Comparison of ENCODE assay signal across 18 cellular contexts in the genomic region with DNA sequence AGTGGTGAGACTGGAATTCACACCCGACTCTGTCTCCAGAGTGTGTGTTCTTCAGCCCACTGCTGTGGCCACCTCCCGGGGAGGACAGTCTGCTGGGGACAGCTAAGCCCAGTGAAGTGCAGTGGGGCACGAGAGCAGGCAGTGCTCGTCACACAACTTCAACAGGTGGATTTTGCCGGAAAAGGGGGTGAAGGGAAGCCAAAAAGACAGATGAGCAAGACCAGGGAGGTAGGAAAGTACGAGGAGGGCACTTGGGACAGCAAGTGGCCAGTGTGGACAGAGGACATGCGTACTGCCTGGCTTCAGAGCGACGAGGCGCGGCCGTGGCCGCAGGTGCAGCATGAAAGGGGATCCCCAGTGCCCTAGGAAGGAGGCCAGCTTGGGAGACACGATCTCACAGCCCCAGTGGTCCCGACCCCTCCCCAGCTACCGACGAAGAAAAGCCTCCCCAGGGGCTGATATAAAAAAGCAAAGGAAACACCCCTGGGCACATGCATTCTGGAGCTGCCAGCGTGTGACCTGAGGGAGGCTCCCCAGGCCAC.
DNase-seq lines count a peak whose midpoint lies in the region; ATAC-seq and TF ChIP-seq lines count a peak whose summit lies in the region.
"Had no signal": no experiment of that assay in that cellular context is flagged by ENCODE, and none has a peak within 500 bp of the region (broad histone marks: within the 10 kb centered on the region; RNA-seq: fewer than 3 reads in every experiment).

No MANE protein-coding gene starts in this region.

- WGBS in neuronal stem cell (ENCODE audit: extremely low coverage in 2 of 2, insufficient read length in 2 of 2, insufficient replicate concordance in 1 of 2), 2 donors: no CpG with 5 or more reads among the region's 18 CpGs

- H3K14ac ChIP-seq in neuronal stem cell (ENCODE audit: low read length): no peak overlapping the region

- H3K27me3 ChIP-seq in BLaER1: no peaks in the 10 kb centered on the region
- H3K27me3 ChIP-seq in neuronal stem cell (ENCODE audit: control insufficient read depth in 3 of 3, insufficient read depth in 3 of 3, low read depth in 1 of 3, low read length in 3 of 3): no peaks in the 10 kb centered on the region

- no peaks in the 10 kb centered on the region for H3K9me3 Mint-ChIP-seq in endothelial cell (ENCODE audit: unreplicated experiment)
- H3K9me3 Mint-ChIP-seq: CD4-positive, alpha-beta memory T cell had no signal

- no peak overlapping the region for H2AFZ ChIP-seq in neuronal stem cell (ENCODE audit: low read length)

- peak overlapping the region; percentile 34 for H3K27ac Mint-ChIP-seq in endothelial cell (ENCODE audit: unreplicated experiment)
- H3K27ac Mint-ChIP-seq: CD4-positive, alpha-beta memory T cell had no signal

- no peaks in the 10 kb centered on the region for H3K79me1 ChIP-seq in neuronal stem cell (ENCODE audit: low read depth, low read length)

- H3K9ac ChIP-seq in BLaER1 (no peak overlapping the region), neuronal stem cell (ENCODE audit: low read depth, low read length, poor library complexity) (no peak overlapping the region)

- peaks cover 36% of the 10 kb centered on the region for H3K4me1 ChIP-seq in BLaER1
- no peaks in the 10 kb centered on the region for H3K4me1 ChIP-seq in HEK293 (ENCODE audit: control insufficient read depth, insufficient read depth, low read length)
- H3K4me1 ChIP-seq in neuronal stem cell (ENCODE audit: control insufficient read depth in 2 of 2, insufficient read depth in 1 of 2, low read depth in 1 of 2, low read length in 2 of 2): no peaks in the 10 kb centered on the region

- no peak overlapping the region for H4K8ac ChIP-seq in neuronal stem cell (ENCODE audit: low read depth, low read length)

- H3K36me3 ChIP-seq in BLaER1 (peaks cover 11% of the 10 kb centered on the region; the same call in 1 of the 2 replicates), HEK293 (ENCODE audit: control insufficient read depth in 2 of 2, insufficient read depth in 1 of 2, low read length in 2 of 2) (peaks cover 0 to 5% of the 10 kb centered on the region in 2 experiments; a peak in 1 of 3 replicates), neuronal stem cell (replicated peaks in 1 of 2; ENCODE audit: control insufficient read depth in 2 of 2, insufficient read depth in 2 of 2, low read length in 2 of 2) (no peaks in the 10 kb centered on the region)

- H3K18ac ChIP-seq in neuronal stem cell (ENCODE audit: low read length): peak overlapping the region; percentile 76

- H2BK120ac ChIP-seq in neuronal stem cell (ENCODE audit: low read depth, low read length): no peak overlapping the region

- peaks cover 10% of the 10 kb centered on the region for H3K27me3 Mint-ChIP-seq in endothelial cell (ENCODE audit: unreplicated experiment)

- POLR2A ChIA-PET in HEK293 (lab: Yijun Ruan, JAX): no interaction called here

- no peak overlapping the region for H3K4me3 Mint-ChIP-seq in endothelial cell (ENCODE audit: unreplicated experiment)
- H3K4me3 Mint-ChIP-seq: CD4-positive, alpha-beta memory T cell had no signal

- peak overlapping the region; percentile 3 for H4K91ac ChIP-seq in neuronal stem cell (ENCODE audit: low read depth, low read length, poor library complexity)

- no peaks in the 10 kb centered on the region for H3K9me3 ChIP-seq in BLaER1
- H3K9me3 ChIP-seq in HEK293 (ENCODE audit: control insufficient read depth, insufficient read depth, low read depth, low read length): no peaks in the 10 kb centered on the region
- H3K9me3 ChIP-seq in neuronal stem cell (replicated peaks in 1 of 2; ENCODE audit: control insufficient read depth in 2 of 2, insufficient read depth in 1 of 2, low read depth in 1 of 2, low read length in 2 of 2): peaks cover 13 to 16% of the 10 kb centered on the region in 2 donors
- H3K9me3 ChIP-seq: A549 had no signal

- H2AK5ac ChIP-seq in neuronal stem cell (ENCODE audit: low read depth, low read length): peak overlapping the region; percentile 71

- H3K36me3 Mint-ChIP-seq in endothelial cell (ENCODE audit: low read depth, unreplicated experiment): peaks cover 14% of the 10 kb centered on the region

- H3K23ac ChIP-seq in neuronal stem cell (ENCODE audit: low read depth, low read length, poor library complexity): peak overlapping the region; percentile 34

- DNase-seq in endothelial cell (ENCODE audit: low spot score) (no peak), neuronal stem cell (ENCODE audit: low spot score) (no peak), NCI-H446 treated with DMSO at 0.1 percent for 48 hours (lab: John Stamatoyannopoulos, UW) (no peak)
- no peak for DNase-seq in stimulated activated CD4-positive, alpha-beta T cell treated with anti-CD3 and anti-CD28 coated beads, Interleukin-4, amount 100 ng/mL, for 4 hours
- DNase-seq in stimulated activated CD4-positive, alpha-beta T cell treated with anti-CD3 and anti-CD28 coated beads, Interleukin-4, amount 100 ng/mL, for 1 hour: no peak
- DNase-seq: AML-193; CD4-positive, alpha-beta memory T cell; DMS153; DMS79 treated with DMSO at 0.1 percent for 48 hours; EL; HCEC 1CT; KBM-7 had no signal

- no peak overlapping the region for H2BK12ac ChIP-seq in neuronal stem cell (ENCODE audit: low read length)

- peak overlapping the region; percentile 28 for H2BK15ac ChIP-seq in neuronal stem cell (ENCODE audit: low read length)

- ATAC-seq in HG03354 (IDR thresholded peaks at IDR 0.05; ENCODE audit: poor library complexity, severe bottlenecking, unreplicated experiment): no peak
- ATAC-seq: A549 had no signal

- H3K4me3 ChIP-seq in BLaER1 (no peak overlapping the region), HEK293 (ENCODE audit: low read depth, low read length) (no peak overlapping the region), neuronal stem cell (ENCODE audit: low read length in 2 of 2) (no peak overlapping the region)
- H3K4me3 ChIP-seq: A549 had no signal

- no peak for TF ChIP-seq CTCF in HEK293 (tag by site-specific recombination; IDR thresholded peaks at IDR 0.05)
- no peak for TF ChIP-seq CTCF in endothelial cell (IDR thresholded peaks at IDR 0.05; ENCODE audit: unreplicated experiment)

- peak overlapping the region; percentile 42 for H3K4ac ChIP-seq in neuronal stem cell (ENCODE audit: low read length)

- H3K4me2 ChIP-seq in BLaER1: peak overlapping the region; percentile 36
- H3K4me2 ChIP-seq in neuronal stem cell (ENCODE audit: insufficient read depth, low read length, poor library complexity, severe bottlenecking): no peak overlapping the region
- H3K4me2 ChIP-seq: A549 had no signal

- H4K20me1 ChIP-seq in BLaER1: no peaks in the 10 kb centered on the region; the same call in 1 of the 2 replicates

- no peak overlapping the region for H2BK5ac ChIP-seq in neuronal stem cell (ENCODE audit: low read length)

- no peaks in the 10 kb centered on the region for H3K4me1 Mint-ChIP-seq in endothelial cell (ENCODE audit: unreplicated experiment)

- H3K27ac ChIP-seq in BLaER1 (no peak overlapping the region), HEK293 (ENCODE audit: extremely low read depth, low read depth, low read length) (no peak overlapping the region), neuronal stem cell (replicated peaks; ENCODE audit: low read length) (no peak overlapping the region)
- H3K27ac ChIP-seq: C4-2B, HL-60 had no signal

- CTCF ChIA-PET in HEK293 (lab: Yijun Ruan, JAX): interaction anchor here (0.7 kb wide), 1 partner anchor 377 kb away, joined by 4 read pairs; no protein-coding TSS in a partner anchor

TF ChIP-seq in HEK293, 187 proteins besides CTCF, POLR2A, EP300 and RAD21 (continues in another document):
- TF ChIP-seq, protein P1, sequence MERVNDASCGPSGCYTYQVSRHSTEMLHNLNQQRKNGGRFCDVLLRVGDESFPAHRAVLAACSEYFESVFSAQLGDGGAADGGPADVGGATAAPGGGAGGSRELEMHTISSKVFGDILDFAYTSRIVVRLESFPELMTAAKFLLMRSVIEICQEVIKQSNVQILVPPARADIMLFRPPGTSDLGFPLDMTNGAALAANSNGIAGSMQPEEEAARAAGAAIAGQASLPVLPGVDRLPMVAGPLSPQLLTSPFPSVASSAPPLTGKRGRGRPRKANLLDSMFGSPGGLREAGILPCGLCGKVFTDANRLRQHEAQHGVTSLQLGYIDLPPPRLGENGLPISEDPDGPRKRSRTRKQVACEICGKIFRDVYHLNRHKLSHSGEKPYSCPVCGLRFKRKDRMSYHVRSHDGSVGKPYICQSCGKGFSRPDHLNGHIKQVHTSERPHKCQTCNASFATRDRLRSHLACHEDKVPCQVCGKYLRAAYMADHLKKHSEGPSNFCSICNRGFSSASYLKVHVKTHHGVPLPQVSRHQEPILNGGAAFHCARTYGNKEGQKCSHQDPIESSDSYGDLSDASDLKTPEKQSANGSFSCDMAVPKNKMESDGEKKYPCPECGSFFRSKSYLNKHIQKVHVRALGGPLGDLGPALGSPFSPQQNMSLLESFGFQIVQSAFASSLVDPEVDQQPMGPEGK (tag by site-specific recombination; IDR thresholded peaks at IDR 0.05): no peak
- TF ChIP-seq, protein P2, sequence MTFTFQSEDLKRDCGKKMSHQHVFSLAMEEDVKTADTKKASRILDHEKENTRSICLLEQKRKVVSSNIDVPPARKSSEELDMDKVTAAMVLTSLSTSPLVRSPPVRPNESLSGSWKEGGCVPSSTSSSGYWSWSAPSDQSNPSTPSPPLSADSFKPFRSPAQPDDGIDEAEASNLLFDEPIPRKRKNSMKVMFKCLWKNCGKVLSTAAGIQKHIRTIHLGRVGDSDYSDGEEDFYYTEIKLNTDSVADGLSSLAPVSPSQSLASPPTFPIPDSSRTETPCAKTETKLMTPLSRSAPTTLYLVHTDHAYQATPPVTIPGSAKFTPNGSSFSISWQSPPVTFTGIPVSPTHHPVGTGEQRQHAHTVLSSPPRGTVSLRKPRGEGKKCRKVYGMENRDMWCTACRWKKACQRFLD (tag by site-specific recombination; IDR thresholded peaks at IDR 0.05): no peak
- no peak for TF ChIP-seq ZBTB48 (tag by site-specific recombination; IDR thresholded peaks at IDR 0.05)
- TF ChIP-seq, protein P3, sequence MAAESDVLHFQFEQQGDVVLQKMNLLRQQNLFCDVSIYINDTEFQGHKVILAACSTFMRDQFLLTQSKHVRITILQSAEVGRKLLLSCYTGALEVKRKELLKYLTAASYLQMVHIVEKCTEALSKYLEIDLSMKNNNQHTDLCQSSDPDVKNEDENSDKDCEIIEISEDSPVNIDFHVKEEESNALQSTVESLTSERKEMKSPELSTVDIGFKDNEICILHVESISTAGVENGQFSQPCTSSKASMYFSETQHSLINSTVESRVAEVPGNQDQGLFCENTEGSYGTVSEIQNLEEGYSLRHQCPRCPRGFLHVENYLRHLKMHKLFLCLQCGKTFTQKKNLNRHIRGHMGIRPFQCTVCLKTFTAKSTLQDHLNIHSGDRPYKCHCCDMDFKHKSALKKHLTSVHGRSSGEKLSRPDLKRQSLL (tag by site-specific recombination; IDR thresholded peaks at IDR 0.05): no peak
- TF ChIP-seq ZNF112 (tag by site-specific recombination; IDR thresholded peaks at IDR 0.05): no peak
- no peak for TF ChIP-seq SP3 (tag by site-specific recombination; IDR thresholded peaks at IDR 0.05)
- TF ChIP-seq SCRT1 (tag by site-specific recombination; IDR thresholded peaks at IDR 0.05; ENCODE audit: borderline replicate concordance): peak; percentile 67
- TF ChIP-seq YY1 (tag by site-specific recombination; IDR thresholded peaks at IDR 0.05): no peak
- peak; percentile 90 for TF ChIP-seq SCRT2 (tag by site-specific recombination; IDR thresholded peaks at IDR 0.05)
